15 cellular contexts compared by ENCODE assay signal in the genomic region with DNA sequence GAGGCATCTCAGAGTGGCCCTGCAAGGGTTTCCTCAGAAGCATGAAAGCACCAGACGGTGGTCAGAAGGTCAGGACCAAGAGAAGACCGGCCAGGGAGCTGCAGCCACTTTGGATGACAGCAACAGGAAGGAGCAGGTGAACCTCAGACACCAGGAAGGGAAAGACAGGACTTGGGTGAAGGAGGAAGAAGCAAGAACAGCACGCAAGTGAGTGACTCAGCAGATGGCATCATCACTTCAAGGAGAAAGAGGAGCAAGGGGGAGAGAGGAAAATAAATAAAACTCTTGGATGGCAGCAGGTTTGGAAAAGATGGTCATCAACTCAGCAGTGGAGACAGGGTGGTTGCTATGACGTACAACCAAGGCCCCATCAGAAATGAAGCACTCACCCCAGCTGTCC. TPM values are rescaled to one million over a fixed set of nuclear protein-coding genes. Genes with fewer than 3 reads are reported as not detected.
DNase-seq lines count a peak whose midpoint lies in the region; ATAC-seq and TF ChIP-seq lines count a peak whose summit lies in the region.
"Had no signal": no experiment of that assay in that cellular context is flagged by ENCODE, and none has a peak within 500 bp of the region (broad histone marks: within the 10 kb centered on the region; RNA-seq: fewer than 3 reads in every experiment).

No MANE protein-coding gene starts in this region.

- H3K9me3 ChIP-seq in osteoblast (ENCODE audit: low read depth, low read length), result no peaks in the 10 kb centered on the region
- H3K9me3 ChIP-seq: ascending aorta, thyroid gland had no signal

- H3K4me3 Mint-ChIP-seq in activated CD4-positive, alpha-beta T cell treated with anti-CD3 and anti-CD28 coated beads, Interleukin-2, amount 10 ng/mL, durations not matched to agents 24 days and 14 days, result no peak overlapping the region
- no peak overlapping the region for H3K4me3 Mint-ChIP-seq in activated CD4-positive, alpha-beta T cell treated with anti-CD3 and anti-CD28 coated beads, Interleukin-2, amount 10 ng/mL, durations not matched to agents 7 days and 5 days
- H3K4me3 Mint-ChIP-seq: activated T-cell treated with anti-CD3 and anti-CD28 coated beads, Interleukin-2, amount 50 U/mL, for 72 hours had no signal

- H4K20me1 ChIP-seq in osteoblast (ENCODE audit: insufficient read depth, low read length), result no peaks in the 10 kb centered on the region

- H3K27me3 ChIP-seq in osteoblast (ENCODE audit: insufficient read depth, low read length), result no peaks in the 10 kb centered on the region
- H3K27me3 ChIP-seq: ascending aorta, thyroid gland had no signal

- H3K27ac ChIP-seq in osteoblast (ENCODE audit: low read depth, low read length), result no peak overlapping the region
- H3K27ac ChIP-seq: ascending aorta, parathyroid adenoma, thyroid gland had no signal

- no peak for TF ChIP-seq POLR2A in NB4 (IDR thresholded peaks at IDR 0.05; ENCODE audit: extremely low read depth, insufficient read length)

- no peaks in the 10 kb centered on the region for H3K79me2 ChIP-seq in osteoblast (ENCODE audit: insufficient read depth, low read length)
- H3K79me2 ChIP-seq: parathyroid adenoma had no signal

- no peak for DNase-seq in activated CD4-positive, alpha-beta T cell treated with anti-CD3 and anti-CD28 coated beads, Interleukin-2, amount 10 ng/mL, durations not matched to agents 24 days and 14 days
- no peak for DNase-seq in activated CD4-positive, alpha-beta T cell treated with anti-CD3 and anti-CD28 coated beads, Interleukin-2, amount 10 ng/mL, durations not matched to agents 7 days and 5 days
- DNase-seq in NB4 (ENCODE audit: low read depth) (peak; percentile 40), choroid plexus epithelial cell (ENCODE audit: low read depth) (peak; percentile 43), osteoblast (ENCODE audit: insufficient read length, low spot score, missing footprints) (peak; percentile 39), NCI-H526 treated with DMSO at 0.1 percent for 48 hours (lab: John Stamatoyannopoulos, UW) (no peak)
- DNase-seq: activated CD4-positive, alpha-beta T cell treated with anti-CD3 and anti-CD28 coated beads for 48 hours; activated T-cell treated with anti-CD3 and anti-CD28 coated beads, Interleukin-2, amount 50 U/mL, for 72 hours; NCI-H1092; SW 1271; thyroid gland had no signal

- CTCF ChIA-PET in activated CD4-positive, alpha-beta T cell treated with anti-CD3 and anti-CD28 coated beads, Interleukin-2, amount 10 ng/mL, durations not matched to agents 7 days and 5 days (lab: Charles Lee), result no interaction called here

- H3K4me1 ChIP-seq in osteoblast (ENCODE audit: insufficient read depth, low read length), result peaks cover 22% of the 10 kb centered on the region
- H3K4me1 ChIP-seq: ascending aorta, parathyroid adenoma, thyroid gland had no signal

- POLR2A ChIA-PET in activated CD4-positive, alpha-beta T cell treated with anti-CD3 and anti-CD28 coated beads, Interleukin-2, amount 10 ng/mL, durations not matched to agents 7 days and 5 days (lab: Charles Lee), result interaction anchor here (0.6 kb wide), 1 partner anchor 36 kb away, joined by 3 read pairs; no protein-coding TSS in a partner anchor

- peaks cover 20% of the 10 kb centered on the region for H3K4me1 Mint-ChIP-seq in activated CD4-positive, alpha-beta T cell treated with anti-CD3 and anti-CD28 coated beads, Interleukin-2, amount 10 ng/mL, durations not matched to agents 24 days and 14 days
- peaks cover 16% of the 10 kb centered on the region for H3K4me1 Mint-ChIP-seq in activated CD4-positive, alpha-beta T cell treated with anti-CD3 and anti-CD28 coated beads, Interleukin-2, amount 10 ng/mL, durations not matched to agents 7 days and 5 days

- H2AFZ ChIP-seq in osteoblast (ENCODE audit: low read length), result no peak overlapping the region
- H2AFZ ChIP-seq: parathyroid adenoma had no signal

- H3K4me2 ChIP-seq in osteoblast (ENCODE audit: insufficient read depth, low read length), result no peak overlapping the region

- H3K9me3 Mint-ChIP-seq in activated CD4-positive, alpha-beta T cell treated with anti-CD3 and anti-CD28 coated beads, Interleukin-2, amount 10 ng/mL, durations not matched to agents 24 days and 14 days, result no peaks in the 10 kb centered on the region
- H3K9me3 Mint-ChIP-seq in activated CD4-positive, alpha-beta T cell treated with anti-CD3 and anti-CD28 coated beads, Interleukin-2, amount 10 ng/mL, durations not matched to agents 7 days and 5 days, result no peaks in the 10 kb centered on the region
- H3K9me3 Mint-ChIP-seq: activated T-cell treated with anti-CD3 and anti-CD28 coated beads, Interleukin-2, amount 50 U/mL, for 72 hours had no signal

- H3K27me3 Mint-ChIP-seq in activated CD4-positive, alpha-beta T cell treated with anti-CD3 and anti-CD28 coated beads, Interleukin-2, amount 10 ng/mL, durations not matched to agents 24 days and 14 days, result no peaks in the 10 kb centered on the region
- no peaks in the 10 kb centered on the region for H3K27me3 Mint-ChIP-seq in activated CD4-positive, alpha-beta T cell treated with anti-CD3 and anti-CD28 coated beads, Interleukin-2, amount 10 ng/mL, durations not matched to agents 7 days and 5 days

- TF ChIP-seq CTCF in NB4 (IDR thresholded peaks at IDR 0.05; ENCODE audit: low read depth, low read length), result no peak
- TF ChIP-seq CTCF in choroid plexus epithelial cell (conservative IDR thresholded peaks at IDR 0.05; ENCODE audit: low read depth, low read length), result no peak
- TF ChIP-seq CTCF in osteoblast (IDR thresholded peaks at IDR 0.05; ENCODE audit: extremely low read depth, low read depth, low read length), result no peak

- intact Hi-C loops in activated CD4-positive, alpha-beta T cell treated with anti-CD3 and anti-CD28 coated beads, Interleukin-2, amount 10 ng/mL, durations not matched to agents 24 days and 14 days (cut with micrococcal nuclease), result no loop called here

- ATAC-seq in HG03469 (IDR thresholded peaks at IDR 0.05; ENCODE audit: unreplicated experiment) (no peak), GM21723 (IDR thresholded peaks at IDR 0.05; ENCODE audit: unreplicated experiment) (no peak)
- ATAC-seq: activated T-cell treated with anti-CD3 and anti-CD28 coated beads, Interleukin-2, amount 50 U/mL, for 72 hours had no signal

- H3K4me3 ChIP-seq in NB4 (ENCODE audit: low read depth, low read length) (no peak overlapping the region), choroid plexus epithelial cell (ENCODE audit: low read depth, low read length) (no peak overlapping the region), osteoblast (ENCODE audit: insufficient read depth, low read length) (no peak overlapping the region)
- H3K4me3 ChIP-seq: ascending aorta, thyroid gland had no signal

- H3K27ac Mint-ChIP-seq in activated CD4-positive, alpha-beta T cell treated with anti-CD3 and anti-CD28 coated beads, Interleukin-2, amount 10 ng/mL, durations not matched to agents 24 days and 14 days, result peak overlapping the region; percentile 55
- H3K27ac Mint-ChIP-seq in activated CD4-positive, alpha-beta T cell treated with anti-CD3 and anti-CD28 coated beads, Interleukin-2, amount 10 ng/mL, durations not matched to agents 7 days and 5 days, result no peak overlapping the region
- H3K27ac Mint-ChIP-seq: activated T-cell treated with anti-CD3 and anti-CD28 coated beads, Interleukin-2, amount 50 U/mL, for 72 hours had no signal

- H3K36me3 ChIP-seq in osteoblast (ENCODE audit: insufficient read depth, low read length), result peaks cover 12% of the 10 kb centered on the region
- H3K36me3 ChIP-seq: thyroid gland had no signal

- peaks cover 60% of the 10 kb centered on the region for H3K36me3 Mint-ChIP-seq in activated CD4-positive, alpha-beta T cell treated with anti-CD3 and anti-CD28 coated beads, Interleukin-2, amount 10 ng/mL, durations not matched to agents 24 days and 14 days (ENCODE audit: low read depth)
- peaks cover 69% of the 10 kb centered on the region for H3K36me3 Mint-ChIP-seq in activated CD4-positive, alpha-beta T cell treated with anti-CD3 and anti-CD28 coated beads, Interleukin-2, amount 10 ng/mL, durations not matched to agents 7 days and 5 days (ENCODE audit: low read depth)

RNA-seq across cellular contexts. Expression of a gene that starts 31.6 kb away (rescaled TPM):
- 94.6 and 96.3 TPM in 2 replicates for total RNA-seq in activated CD4-positive, alpha-beta T cell treated with anti-CD3 and anti-CD28 coated beads, Interleukin-2, amount 10 ng/mL, durations not matched to agents 24 days and 14 days
- 100 to 1,000 TPM; 139 to 173 TPM for total RNA-seq in activated CD4-positive, alpha-beta T cell treated with anti-CD3 and anti-CD28 coated beads, Interleukin-2, amount 10 ng/mL, durations not matched to agents 7 days and 5 days
- total RNA-seq in osteoblast, result 8.0 TPM in 2 replicates

Comparison
In these comparisons a context has a peak if more than half of its experiments do, and no peak if none do; other contexts are left out.
1. DNase-seq: peak in NB4 (single experiment), choroid plexus epithelial cell (single experiment) and osteoblast (single experiment); none in activated CD4-positive, alpha-beta T cell treated with anti-CD3 and anti-CD28 coated beads, Interleukin-2, amount 10 ng/mL, durations not matched to agents 24 days and 14 days (single experiment), activated CD4-positive, alpha-beta T cell treated with anti-CD3 and anti-CD28 coated beads, Interleukin-2, amount 10 ng/mL, durations not matched to agents 7 days and 5 days (single experiment) and NCI-H526 treated with DMSO at 0.1 percent for 48 hours (single experiment).
2. RNA of a gene that starts 31.6 kb away (total RNA-seq): 139 to 173 TPM in activated CD4-positive, alpha-beta T cell treated with anti-CD3 and anti-CD28 coated beads, Interleukin-2, amount 10 ng/mL, durations not matched to agents 7 days and 5 days and 94.6 to 96.3 TPM in activated CD4-positive, alpha-beta T cell treated with anti-CD3 and anti-CD28 coated beads, Interleukin-2, amount 10 ng/mL, durations not matched to agents 24 days and 14 days; 8.0 TPM in osteoblast; every median in the first group is over 10 times any median in the second.